Comparison of ENCODE assay signal across 13 cellular contexts in the genomic region with DNA sequence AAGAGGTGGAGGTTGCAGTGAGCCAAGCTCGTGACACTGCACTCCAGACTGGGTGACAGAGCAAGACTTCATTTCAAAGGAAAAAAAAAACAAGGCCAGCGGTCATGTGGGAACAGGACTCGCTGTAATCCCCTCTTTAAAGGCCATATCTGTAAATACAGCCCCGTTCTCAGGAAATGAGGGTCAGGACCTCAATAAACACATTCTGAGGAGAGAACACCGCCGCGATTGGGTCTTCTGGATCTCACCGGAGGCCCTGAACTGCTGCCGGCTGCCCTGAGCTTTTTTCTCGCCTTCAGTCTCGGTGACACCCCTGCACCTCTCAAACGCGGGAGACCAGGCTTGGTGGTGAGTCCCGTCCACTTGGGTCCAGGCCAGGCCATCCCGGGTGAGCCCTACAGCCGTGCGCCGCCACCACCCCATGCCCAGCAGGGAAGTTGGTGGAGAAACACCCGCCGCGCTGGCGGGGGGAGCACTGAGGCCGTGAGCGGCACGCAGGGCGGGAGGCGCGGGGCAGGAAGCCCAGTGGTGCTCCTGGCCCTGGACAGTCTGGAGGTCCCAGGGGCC. TPM values are rescaled to one million over a fixed set of nuclear protein-coding genes. Genes with fewer than 3 reads are reported as not detected.
A peak's percentile ranks its signal among the peaks of the same experiment; 100 is the strongest.
DNase-seq lines count a peak whose midpoint lies in the region; ATAC-seq and TF ChIP-seq lines count a peak whose summit lies in the region.
"Had no signal": no experiment of that assay in that cellular context is flagged by ENCODE, and none has a peak within 500 bp of the region (broad histone marks: within the 10 kb centered on the region; RNA-seq: fewer than 3 reads in every experiment).

No MANE protein-coding gene starts in this region.

- H3K4me3 ChIP-seq in upper lobe of right lung: no peak overlapping the region
- H3K4me3 ChIP-seq: MG63 had no signal

- intact Hi-C loops in natural killer cell (cut with micrococcal nuclease) (no loop called here), upper lobe of right lung (cut with DNase I) (no loop called here)

- no peaks in the 10 kb centered on the region for H3K36me3 ChIP-seq in upper lobe of right lung
- H3K36me3 ChIP-seq: MG63 had no signal

- no peak overlapping the region for H3K4me3 Mint-ChIP-seq in chondrocyte (ENCODE audit: unreplicated experiment)
- H3K4me3 Mint-ChIP-seq in natural killer cell: no peak overlapping the region
- H3K4me3 Mint-ChIP-seq in progenitor cell of endocrine pancreas (ENCODE audit: low read depth): no peak overlapping the region
- H3K4me3 Mint-ChIP-seq: stimulated activated naive CD8-positive, alpha-beta T cell treated with anti-CD3 and anti-CD28 coated beads, Interleukin-15, Interleukin-2, amounts not matched to agents 100 ng/mL and 50 ng/mL, for 24 hours had no signal

- ATAC-seq in natural killer cell (peak in 2 of 3 donors; percentile 61 to 66), upper lobe of right lung (peak; percentile 51), HG03045 (IDR thresholded peaks at IDR 0.05; ENCODE audit: unreplicated experiment) (no peak), HG02571 (IDR thresholded peaks at IDR 0.05; ENCODE audit: unreplicated experiment) (no peak)

- peak; percentile 53 for DNase-seq in activated effector memory CD4-positive, alpha-beta T cell treated with anti-CD3 and anti-CD28 coated beads, Interleukin-2, amount 50 U/mL, for 16 hours
- DNase-seq in activated effector memory CD4-positive, alpha-beta T cell treated with Interleukin-2 at 50 U/mL for 16 hours: no peak
- DNase-seq in chondrocyte (ENCODE audit: low spot score): peak; percentile 89
- no peak for DNase-seq in natural killer cell
- peak; percentile 64 for DNase-seq in upper lobe of right lung
- DNase-seq in progenitor cell of endocrine pancreas (ENCODE audit: low spot score, unreplicated experiment): no peak
- DNase-seq: MG63, NCI-H1436, NCI-H748 treated with DMSO at 0.1 percent for 48 hours had no signal

- H3K9me3 ChIP-seq in upper lobe of right lung: no peaks in the 10 kb centered on the region
- H3K9me3 ChIP-seq: MG63 had no signal

- H3K4me1 Mint-ChIP-seq in chondrocyte (ENCODE audit: low read depth): peaks cover 4% of the 10 kb centered on the region
- H3K4me1 Mint-ChIP-seq in natural killer cell: peaks cover 5 to 15% of the 10 kb centered on the region in 2 donors
- H3K4me1 Mint-ChIP-seq in progenitor cell of endocrine pancreas (ENCODE audit: low read depth): no peaks in the 10 kb centered on the region

- no peaks in the 10 kb centered on the region for H3K9me3 Mint-ChIP-seq in chondrocyte (ENCODE audit: low read depth)
- no peaks in the 10 kb centered on the region for H3K9me3 Mint-ChIP-seq in natural killer cell
- no peaks in the 10 kb centered on the region for H3K9me3 Mint-ChIP-seq in progenitor cell of endocrine pancreas (ENCODE audit: low read depth)
- H3K9me3 Mint-ChIP-seq: stimulated activated naive CD8-positive, alpha-beta T cell treated with anti-CD3 and anti-CD28 coated beads, Interleukin-15, Interleukin-2, amounts not matched to agents 100 ng/mL and 50 ng/mL, for 24 hours had no signal

- H3K27ac ChIP-seq in upper lobe of right lung: no peak overlapping the region

- peaks cover 3% of the 10 kb centered on the region for H3K27me3 Mint-ChIP-seq in chondrocyte (ENCODE audit: low read depth)
- peaks cover 0 to 8% of the 10 kb centered on the region in 2 donors for H3K27me3 Mint-ChIP-seq in natural killer cell (ENCODE audit: low read depth in 2 of 2)
- peaks cover 5% of the 10 kb centered on the region for H3K27me3 Mint-ChIP-seq in progenitor cell of endocrine pancreas

- H3K4me1 ChIP-seq in upper lobe of right lung: no peaks in the 10 kb centered on the region

- H3K36me3 Mint-ChIP-seq in chondrocyte (ENCODE audit: low read depth) (no peaks in the 10 kb centered on the region), natural killer cell (no peaks in the 10 kb centered on the region), progenitor cell of endocrine pancreas (ENCODE audit: insufficient read depth) (no peaks in the 10 kb centered on the region)
- H3K36me3 Mint-ChIP-seq: CD14-positive monocyte had no signal

- TF ChIP-seq CTCF in chondrocyte (IDR thresholded peaks at IDR 0.05): no peak
- TF ChIP-seq CTCF in natural killer cell (IDR thresholded peaks at IDR 0.05): no peak
- no peak for TF ChIP-seq CTCF in upper lobe of right lung (IDR thresholded peaks at IDR 0.05)
- TF ChIP-seq CTCF in progenitor cell of endocrine pancreas (IDR thresholded peaks at IDR 0.05; ENCODE audit: unreplicated experiment): no peak

- H3K27ac Mint-ChIP-seq in chondrocyte (ENCODE audit: unreplicated experiment): no peak overlapping the region
- H3K27ac Mint-ChIP-seq in natural killer cell: no peak overlapping the region
- no peak overlapping the region for H3K27ac Mint-ChIP-seq in progenitor cell of endocrine pancreas
- H3K27ac Mint-ChIP-seq: CD14-positive monocyte; stimulated activated naive CD8-positive, alpha-beta T cell treated with anti-CD3 and anti-CD28 coated beads, Interleukin-15, Interleukin-2, amounts not matched to agents 100 ng/mL and 50 ng/mL, for 24 hours had no signal

- no peaks in the 10 kb centered on the region for H3K27me3 ChIP-seq in upper lobe of right lung
- H3K27me3 ChIP-seq: MG63 had no signal

RNA-seq across cellular contexts. Expression of gene SLC25A10, which starts 28.4 kb away (rescaled TPM):
- total RNA-seq in chondrocyte: 5.6 to 8.5 TPM (median 5.7 TPM) in 3 replicates
- 1 to 10 TPM; 5.7 to 6.3 (median 5.8) TPM for total RNA-seq in natural killer cell
- 6.3 TPM for total RNA-seq in upper lobe of right lung
- total RNA-seq in progenitor cell of endocrine pancreas: 36.9 and 40.9 TPM in 2 replicates

RNA-seq across cellular contexts. Expression of gene MRPL12, which starts 37.3 kb away (rescaled TPM):
- total RNA-seq in chondrocyte (38.7 to 48.6 TPM (median 41.8 TPM) in 3 replicates), natural killer cell (10 to 100 TPM; 16.3 to 24.4 (median 17.5) TPM), upper lobe of right lung (40.3 TPM), progenitor cell of endocrine pancreas (63.6 and 63.9 TPM in 2 replicates)

RNA-seq across cellular contexts. Expression of gene HGS, which starts 56.7 kb away (rescaled TPM):
- total RNA-seq in chondrocyte (87.4 to 93.1 TPM (median 89.6 TPM) in 3 replicates), natural killer cell (100 to 1,000 TPM; 179 to 186 (median 181) TPM), upper lobe of right lung (88.3 TPM), progenitor cell of endocrine pancreas (127 and 141 TPM in 2 replicates)

RNA-seq across cellular contexts. Expression of gene ARL16, which starts 56.9 kb away (rescaled TPM):
- total RNA-seq in chondrocyte (29.5 to 32.6 TPM (median 32.5 TPM) in 3 replicates), natural killer cell (10 to 100 TPM; 23.3 to 47.9 (median 39.3) TPM), upper lobe of right lung (19.5 TPM), progenitor cell of endocrine pancreas (42.1 TPM in 2 replicates)

Comparison
In these comparisons a context has a peak if more than half of its experiments do, and no peak if none do; other contexts are left out.
1. DNase-seq: peak in activated effector memory CD4-positive, alpha-beta T cell treated with anti-CD3 and anti-CD28 coated beads, Interleukin-2, amount 50 U/mL, for 16 hours (single experiment), chondrocyte (single experiment) and upper lobe of right lung (single experiment); none in activated effector memory CD4-positive, alpha-beta T cell treated with Interleukin-2 at 50 U/mL for 16 hours (single experiment), natural killer cell (single experiment) and progenitor cell of endocrine pancreas (single experiment).
2. ATAC-seq: peak in natural killer cell (2 of 3) and upper lobe of right lung (single experiment); none in HG03045 (single experiment) and HG02571 (single experiment).